ENCODE assay signal across 1 cellular context in genomic region chr11:62444271-62444833, GRCh38.
TF ChIP-seq lines count a peak whose summit lies in the region.

No MANE protein-coding gene starts in this region.

TF ChIP-seq in IMR-90, 13 proteins besides CTCF, POLR2A, EP300 and RAD21:
- TF ChIP-seq NFE2L2 (IDR thresholded peaks at IDR 0.05; ENCODE audit: low read depth, low read length) (no peak), RFX5 (IDR thresholded peaks at IDR 0.05; ENCODE audit: low read depth, low read length) (no peak), BHLHE40 (IDR thresholded peaks at IDR 0.05; ENCODE audit: low read depth, low read length) (no peak), MAFK (IDR thresholded peaks at IDR 0.05; ENCODE audit: low read depth, low read length) (no peak), MAZ (IDR thresholded peaks at IDR 0.05; ENCODE audit: borderline replicate concordance, low read depth, low read length) (0 out of 2 replicates have a peak, but pooled peaks have one; percentile 4), FOS (IDR thresholded peaks at IDR 0.05; ENCODE audit: low read depth, low read length) (no peak), CHD1 (IDR thresholded peaks at IDR 0.05; ENCODE audit: low read depth, low read length) (no peak), MXI1 (IDR thresholded peaks at IDR 0.05; ENCODE audit: borderline replicate concordance, low read depth, low read length) (no peak), SMC3 (IDR thresholded peaks at IDR 0.05; ENCODE audit: low read depth, low read length) (no peak), CEBPB (IDR thresholded peaks at IDR 0.05; ENCODE audit: low read depth, low read length) (no peak), RCOR1 (IDR thresholded peaks at IDR 0.05; ENCODE audit: insufficient replicate concordance, low read length) (no peak)
- TF ChIP-seq, protein P1, sequence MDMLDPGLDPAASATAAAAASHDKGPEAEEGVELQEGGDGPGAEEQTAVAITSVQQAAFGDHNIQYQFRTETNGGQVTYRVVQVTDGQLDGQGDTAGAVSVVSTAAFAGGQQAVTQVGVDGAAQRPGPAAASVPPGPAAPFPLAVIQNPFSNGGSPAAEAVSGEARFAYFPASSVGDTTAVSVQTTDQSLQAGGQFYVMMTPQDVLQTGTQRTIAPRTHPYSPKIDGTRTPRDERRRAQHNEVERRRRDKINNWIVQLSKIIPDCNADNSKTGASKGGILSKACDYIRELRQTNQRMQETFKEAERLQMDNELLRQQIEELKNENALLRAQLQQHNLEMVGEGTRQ (IDR thresholded peaks at IDR 0.05; ENCODE audit: low read depth, low read length) = peak; percentile 55; the same call in 1 of the 2 replicates
- TF ChIP-seq, protein P2, sequence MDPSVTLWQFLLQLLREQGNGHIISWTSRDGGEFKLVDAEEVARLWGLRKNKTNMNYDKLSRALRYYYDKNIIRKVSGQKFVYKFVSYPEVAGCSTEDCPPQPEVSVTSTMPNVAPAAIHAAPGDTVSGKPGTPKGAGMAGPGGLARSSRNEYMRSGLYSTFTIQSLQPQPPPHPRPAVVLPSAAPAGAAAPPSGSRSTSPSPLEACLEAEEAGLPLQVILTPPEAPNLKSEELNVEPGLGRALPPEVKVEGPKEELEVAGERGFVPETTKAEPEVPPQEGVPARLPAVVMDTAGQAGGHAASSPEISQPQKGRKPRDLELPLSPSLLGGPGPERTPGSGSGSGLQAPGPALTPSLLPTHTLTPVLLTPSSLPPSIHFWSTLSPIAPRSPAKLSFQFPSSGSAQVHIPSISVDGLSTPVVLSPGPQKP (IDR thresholded peaks at IDR 0.05; ENCODE audit: borderline replicate concordance, low read depth, low read length) = no peak
